Comparison of ENCODE assay signal across 10 cellular contexts in genomic region chr1:93877529-93877928, GRCh38. TPM values are rescaled to one million over a fixed set of nuclear protein-coding genes. Genes with fewer than 3 reads are reported as not detected.
DNase-seq lines count a peak whose midpoint lies in the region; ATAC-seq and TF ChIP-seq lines count a peak whose summit lies in the region.
"Had no signal": no experiment of that assay in that cellular context is flagged by ENCODE, and none has a peak within 500 bp of the region (broad histone marks: within the 10 kb centered on the region; RNA-seq: fewer than 3 reads in every experiment).

No MANE protein-coding gene starts in this region.

- H3K9me3 Mint-ChIP-seq in Calu3 (ENCODE audit: low read depth, unreplicated experiment) (no peaks in the 10 kb centered on the region), chondrocyte (ENCODE audit: low read depth) (no peaks in the 10 kb centered on the region), neural progenitor cell (no peaks in the 10 kb centered on the region)

- H3K9me3 ChIP-seq in MG63, result no peaks in the 10 kb centered on the region
- no peaks in the 10 kb centered on the region for H3K9me3 ChIP-seq in neural progenitor cell (ENCODE audit: low read depth)

- peaks cover 23% of the 10 kb centered on the region for H3F3A ChIP-seq in neural progenitor cell (ENCODE audit: low read depth)

- peaks cover 60% of the 10 kb centered on the region for H3K36me3 Mint-ChIP-seq in Calu3 (ENCODE audit: insufficient read depth, unreplicated experiment)
- peaks cover 19% of the 10 kb centered on the region for H3K36me3 Mint-ChIP-seq in chondrocyte (ENCODE audit: low read depth)
- H3K36me3 Mint-ChIP-seq in neural progenitor cell, result peaks cover 13% of the 10 kb centered on the region

- H3K79me2 ChIP-seq in neural progenitor cell (ENCODE audit: low read depth), result peaks cover 33% of the 10 kb centered on the region

- peak overlapping the region; percentile 96 for H3K4me3 ChIP-seq in MG63
- H3K4me3 ChIP-seq in neural progenitor cell, result peak overlapping the region; percentile 98

- no peaks in the 10 kb centered on the region for H3K27me3 Mint-ChIP-seq in Calu3 (ENCODE audit: unreplicated experiment)
- H3K27me3 Mint-ChIP-seq in chondrocyte (ENCODE audit: low read depth), result no peaks in the 10 kb centered on the region
- H3K27me3 Mint-ChIP-seq in neural progenitor cell (ENCODE audit: insufficient read depth, low read depth), result no peaks in the 10 kb centered on the region

- H3K4me2 ChIP-seq in neural progenitor cell, result peak overlapping the region; percentile 84

- BruUV-seq in Calu3 (replicated peaks; lab: Mats Ljungman, UMichigan), result no TSS peak

- no peak for ATAC-seq in HG02970 (IDR thresholded peaks at IDR 0.05; ENCODE audit: low FRiP score, unreplicated experiment)

- intact Hi-C loops in Calu3 (cut with micrococcal nuclease; ENCODE audit: unreplicated experiment), result no loop called here

- no peak for DNase-seq in Calu3
- no peak for DNase-seq in MG63
- DNase-seq in chondrocyte (ENCODE audit: low spot score), result no peak
- no peak for DNase-seq in neural progenitor cell (ENCODE audit: low spot score)
- DNase-seq in GOT3 (lab: John Stamatoyannopoulos, UW), result no peak
- no peak for DNase-seq in NCI-H226
- no peak for DNase-seq in HUDEP-2 (lab: John Stamatoyannopoulos, UW; ENCODE audit: unreplicated experiment in 76 of 76)
- DNase-seq: IMR-90, NCI-H524 had no signal

- H2AFZ ChIP-seq in neural progenitor cell (replicated peaks), result no peak overlapping the region

- H3K4me1 Mint-ChIP-seq in Calu3 (ENCODE audit: low read depth, unreplicated experiment), result peaks cover 47% of the 10 kb centered on the region
- peaks cover 35% of the 10 kb centered on the region for H3K4me1 Mint-ChIP-seq in chondrocyte (ENCODE audit: low read depth)
- H3K4me1 Mint-ChIP-seq in neural progenitor cell, result peaks cover 12% of the 10 kb centered on the region

- no peak overlapping the region for H3K27ac ChIP-seq in neural progenitor cell

- H3K4me3 Mint-ChIP-seq in Calu3 (ENCODE audit: low read depth, unreplicated experiment) (peak overlapping the region; percentile 74), chondrocyte (ENCODE audit: unreplicated experiment) (peak overlapping the region; percentile 92), neural progenitor cell (peak overlapping the region; percentile 98)

- CTCF ChIA-PET in Calu3 (lab: Charles Lee), result no interaction called here

- H3K27me3 ChIP-seq in MG63 (no peaks in the 10 kb centered on the region), neural progenitor cell (no peaks in the 10 kb centered on the region)

- no peak for TF ChIP-seq CTCF in Calu3 (IDR thresholded peaks at IDR 0.05; ENCODE audit: unreplicated experiment)
- TF ChIP-seq CTCF in chondrocyte (IDR thresholded peaks at IDR 0.05), result no peak
- no peak for TF ChIP-seq CTCF in neural progenitor cell (IDR thresholded peaks at IDR 0.05)

- H3K36me3 ChIP-seq in MG63, result peaks cover 66% of the 10 kb centered on the region
- peaks cover 24% of the 10 kb centered on the region for H3K36me3 ChIP-seq in neural progenitor cell

- H4K20me1 ChIP-seq in neural progenitor cell (ENCODE audit: low read depth), result peaks cover 12% of the 10 kb centered on the region

- H3K27ac Mint-ChIP-seq in Calu3 (ENCODE audit: unreplicated experiment) (peak overlapping the region; percentile 78), chondrocyte (ENCODE audit: unreplicated experiment) (no peak overlapping the region), neural progenitor cell (no peak overlapping the region)

- H3K4me1 ChIP-seq in neural progenitor cell, result peaks cover 10% of the 10 kb centered on the region

- no peak overlapping the region for H3K9ac ChIP-seq in neural progenitor cell

RNA-seq across cellular contexts. Expression of gene DNTTIP2, which starts 1.5 kb away (rescaled TPM):
- 71.8 and 76.7 TPM in 2 replicates for total RNA-seq in Calu3 (2022)
- total RNA-seq in MG63 (2014; rRNA removed; shearing (Covaris generic); ENCODE audit: low replicate concordance), result 13.1 and 13.9 TPM in 2 replicates
- 38.8 to 45.7 TPM (median 39.1 TPM) in 3 replicates for total RNA-seq in chondrocyte
- 36.1 and 62.5 TPM in 2 replicates for total RNA-seq in neural progenitor cell (ENCODE audit: low replicate concordance)

RNA-seq across cellular contexts. Expression of gene GCLM, which starts 31.7 kb away (rescaled TPM):
- total RNA-seq in Calu3 (2022) (20.2 and 20.9 TPM in 2 replicates), chondrocyte (12.0 to 13.6 TPM (median 13.2 TPM) in 3 replicates), neural progenitor cell (ENCODE audit: low replicate concordance) (3.7 and 4.8 TPM in 2 replicates)
- 115 and 160 TPM in 2 replicates for total RNA-seq in MG63 (2014; rRNA removed; shearing (Covaris generic); ENCODE audit: low replicate concordance)
